ENCODE assay signal across 14 cellular contexts in the genomic region with DNA sequence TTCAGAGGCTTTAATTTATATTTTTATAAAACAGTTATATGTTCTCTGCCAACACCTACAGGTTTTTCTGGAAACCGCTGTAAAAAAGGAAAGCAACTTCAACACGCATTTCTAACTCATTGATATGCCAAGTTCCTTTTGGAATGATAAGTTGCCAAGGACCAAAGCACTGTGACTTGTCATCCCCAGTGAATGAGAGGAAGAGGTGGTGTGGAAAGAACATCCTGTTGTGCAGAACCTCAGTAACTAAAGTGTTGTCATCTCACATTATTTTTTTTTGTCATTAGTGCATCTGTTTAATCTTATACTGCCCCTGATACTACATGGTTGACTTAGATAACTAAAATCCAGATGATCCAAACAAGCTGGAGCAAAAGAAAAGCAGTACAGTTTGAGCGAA.
A peak's percentile ranks its signal among the peaks of the same experiment; 100 is the strongest.
DNase-seq lines count a peak whose midpoint lies in the region; ATAC-seq, FAIRE-seq and TF ChIP-seq lines count a peak whose summit lies in the region.
"Had no signal": no experiment of that assay in that cellular context is flagged by ENCODE, and none has a peak within 500 bp of the region (broad histone marks: within the 10 kb centered on the region; RNA-seq: fewer than 3 reads in every experiment).

No MANE protein-coding gene starts in this region.

- no peak overlapping the region for H4K8ac ChIP-seq in trophoblast cell (ENCODE audit: low read depth, low read length)

- H3K9ac ChIP-seq in HepG2 (ENCODE audit: insufficient read depth, low read depth, low read length) (no peak overlapping the region), endothelial cell of umbilical vein (replicated peaks; ENCODE audit: extremely low read depth, insufficient read depth, low read length) (no peak overlapping the region), trophoblast cell (ENCODE audit: low read length) (no peak overlapping the region), GM23248 (no peak overlapping the region)
- H3K9ac ChIP-seq: BLaER1 treated with 17β-estradiol and CSF1 and Interleukin-3, amounts not matched to agents 10 nM and 100 nM had no signal

- no peak for TF ChIP-seq RAD21 in HepG2 (CRISPR knock-in tag; IDR thresholded peaks at IDR 0.05)

- no peak overlapping the region for H4K12ac ChIP-seq in trophoblast cell (ENCODE audit: low read depth, low read length)

- H4K20me1 ChIP-seq in HepG2 (ENCODE audit: insufficient read depth, low read length) (no peaks in the 10 kb centered on the region), endothelial cell of umbilical vein (replicated peaks; ENCODE audit: control insufficient read depth, extremely low read depth, insufficient read depth, low read length) (no peaks in the 10 kb centered on the region), GM23248 (ENCODE audit: insufficient read depth) (no peaks in the 10 kb centered on the region)
- H4K20me1 ChIP-seq: BLaER1 treated with 17β-estradiol and CSF1 and Interleukin-3, amounts not matched to agents 10 nM and 100 nM had no signal

- no peak overlapping the region for H2BK5ac ChIP-seq in trophoblast cell (ENCODE audit: low read depth, low read length, poor library complexity)

- peak overlapping the region; percentile 82 for H2BK12ac ChIP-seq in trophoblast cell (ENCODE audit: low read length)

- CTCF ChIA-PET in HepG2 (lab: Yijun Ruan, JAX; ENCODE audit: low intra/inter-chr PET ratio, low total read pairs) (no interaction called here), endothelial cell of umbilical vein (lab: Charles Lee) (interaction anchor here (0.7 to 1.5 kb wide), 3 partner anchors 11 to 128 kb away, joined by 3 to 6 read pairs (median 4); no protein-coding TSS in a partner anchor)

- TF ChIP-seq EP300 in HepG2 (IDR thresholded peaks at IDR 0.05; ENCODE audit: low read depth in 2 of 2, low read length in 2 of 2) (no peak), HepG2 (CRISPR knock-in tag; IDR thresholded peaks at IDR 0.05; ENCODE audit: borderline replicate concordance) (no peak)

- intact Hi-C loops in HepG2 (cut with micrococcal nuclease; ENCODE audit: unreplicated experiment) (no loop called here), right lobe of liver (cut with DNase I) (no loop called here), endothelial cell of umbilical vein (cut with micrococcal nuclease) (no loop called here)

- FAIRE-seq in HepG2 (lab: Jason Lieb, UNC) = no peak
- FAIRE-seq in endothelial cell of umbilical vein (lab: Jason Lieb, UNC) = peak; percentile 43

- BruUV-seq in HepG2 (replicated peaks; lab: Mats Ljungman, UMichigan) (no TSS peak), endothelial cell of umbilical vein (replicated peaks; lab: Mats Ljungman, UMichigan) (no TSS peak)

- DNase-seq in HepG2 (ENCODE audit: low spot score) (no peak), right lobe of liver (no peak), endothelial cell of umbilical vein (ENCODE audit: low read depth, low spot score) (peak; percentile 65), trophoblast cell (no peak), GM23248 (no peak), middle frontal gyrus (ENCODE audit: extremely low spot score, low spot score) (no peak)
- DNase-seq: ACHN; Calu3; CD4-positive, CD25-positive, alpha-beta regulatory T cell; DMS 273 treated with DMSO at 0.1 percent for 48 hours; H9 had no signal

- dilution Hi-C loops in endothelial cell of umbilical vein (cut with MboI; ENCODE audit: extremely low pct_ligation_motif_present, low sequenced_read_pairs) = no loop called here

- H3K27me3 ChIP-seq in HepG2 (ENCODE audit: control insufficient read depth in 1 of 2, insufficient read depth in 2 of 2, low read length in 2 of 2) (no peaks in the 10 kb centered on the region; a peak in 1 of 5 replicates), right lobe of liver (no peaks in the 10 kb centered on the region), endothelial cell of umbilical vein (ENCODE audit: control insufficient read depth in 2 of 2, insufficient read depth in 2 of 2, low read length in 2 of 2) (no peaks in the 10 kb centered on the region), trophoblast cell (ENCODE audit: insufficient read depth, low read length) (no peaks in the 10 kb centered on the region), GM23248 (replicated peaks; ENCODE audit: insufficient read depth) (no peaks in the 10 kb centered on the region)
- H3K27me3 ChIP-seq: BLaER1 treated with 17β-estradiol and CSF1 and Interleukin-3, amounts not matched to agents 10 nM and 100 nM had no signal

- no peak overlapping the region for H3K14ac ChIP-seq in trophoblast cell (ENCODE audit: low read length)

- H3K27ac ChIP-seq in HepG2 (ENCODE audit: extremely low read length, insufficient read depth, low read length) (no peak overlapping the region), right lobe of liver (no peak overlapping the region), endothelial cell of umbilical vein (ENCODE audit: insufficient read depth, low read depth, low read length) (no peak overlapping the region), trophoblast cell (ENCODE audit: low read depth, low read length) (no peak overlapping the region), GM23248 (no peak overlapping the region)
- H3K27ac ChIP-seq: BLaER1 treated with 17β-estradiol and CSF1 and Interleukin-3, amounts not matched to agents 10 nM and 100 nM had no signal

- H3K79me2 ChIP-seq in HepG2 (ENCODE audit: insufficient read depth, low read length) (no peaks in the 10 kb centered on the region), endothelial cell of umbilical vein (ENCODE audit: control insufficient read depth, insufficient read depth, low read length) (no peaks in the 10 kb centered on the region), trophoblast cell (ENCODE audit: control insufficient read depth, insufficient read depth, low read length, poor library complexity) (peaks cover 4% of the 10 kb centered on the region), GM23248 (ENCODE audit: insufficient read depth) (no peaks in the 10 kb centered on the region)

- H3K9me3 ChIP-seq in HepG2 (ENCODE audit: low read length) (no peaks in the 10 kb centered on the region), right lobe of liver (no peaks in the 10 kb centered on the region), endothelial cell of umbilical vein (replicated peaks; ENCODE audit: control insufficient read depth, insufficient read depth, low read length) (no peaks in the 10 kb centered on the region), trophoblast cell (ENCODE audit: insufficient read depth, low read depth, low read length) (no peaks in the 10 kb centered on the region), GM23248 (ENCODE audit: low read depth) (no peaks in the 10 kb centered on the region)

- no peak overlapping the region for H4K91ac ChIP-seq in trophoblast cell (ENCODE audit: low read depth, low read length)

- no peak overlapping the region for H3K4me2 ChIP-seq in HepG2 (ENCODE audit: low read depth, low read length)
- peak overlapping the region; percentile 27 for H3K4me2 ChIP-seq in endothelial cell of umbilical vein (ENCODE audit: insufficient read depth, low read length)
- H3K4me2 ChIP-seq in trophoblast cell (ENCODE audit: low read length) = no peak overlapping the region
- no peak overlapping the region for H3K4me2 ChIP-seq in GM23248 (ENCODE audit: unreplicated experiment)
- H3K4me2 ChIP-seq: BLaER1 treated with 17β-estradiol and CSF1 and Interleukin-3, amounts not matched to agents 10 nM and 100 nM; GM23338 had no signal

- H3K4me3 ChIP-seq in HepG2 (replicated peaks in 1 of 3; ENCODE audit: insufficient read depth in 1 of 3, low read depth in 2 of 3, low read length in 3 of 3) (no peak overlapping the region), right lobe of liver (no peak overlapping the region), endothelial cell of umbilical vein (replicated peaks in 1 of 3; ENCODE audit: insufficient read depth in 1 of 3, low read depth in 1 of 3, low read length in 3 of 3) (no peak overlapping the region), trophoblast cell (ENCODE audit: low read depth, low read length) (no peak overlapping the region), GM23248 (no peak overlapping the region)
- H3K4me3 ChIP-seq: BLaER1 treated with 17β-estradiol and CSF1 and Interleukin-3, amounts not matched to agents 10 nM and 100 nM; GM23338 had no signal

- WGBS in HepG2 (ENCODE audit: low lambda C conversion rate) = 10% methylated on average over 3 of the region's 3 CpGs
- 90% methylated on average over 3 of the region's 3 CpGs for WGBS in right lobe of liver (ENCODE audit: insufficient coverage, low coverage, low lambda C conversion rate, missing lambda C conversion rate)
- WGBS in trophoblast cell (ENCODE audit: extremely low coverage, insufficient coverage, insufficient read length) = no CpG with 5 or more reads among the region's 3 CpGs
- 98% methylated on average over 3 of the region's 3 CpGs for WGBS in GM23248 (ENCODE audit: low coverage in 1 of 2, low lambda C conversion rate in 2 of 2, missing lambda C conversion rate in 2 of 2), 2 experiments

- ATAC-seq in HepG2 = no peak
- ATAC-seq in right lobe of liver = no peak
- no peak for ATAC-seq in GM19395 (IDR thresholded peaks at IDR 0.05; ENCODE audit: unreplicated experiment)
- ATAC-seq: GM23338 had no signal

- H3K4me1 ChIP-seq in HepG2 (ENCODE audit: insufficient read depth, low read length) (peaks cover 28% of the 10 kb centered on the region), right lobe of liver (no peaks in the 10 kb centered on the region), endothelial cell of umbilical vein (ENCODE audit: control insufficient read depth, extremely low read depth, insufficient read depth, low read length) (peaks cover 47% of the 10 kb centered on the region), trophoblast cell (ENCODE audit: control insufficient read depth in 1 of 2, insufficient read depth in 2 of 2, low read length in 2 of 2) (peaks cover 7 to 14% of the 10 kb centered on the region in 2 experiments), GM23248 (ENCODE audit: insufficient read depth) (peaks cover 18% of the 10 kb centered on the region)

- H3K18ac ChIP-seq in trophoblast cell (ENCODE audit: low read length) = no peak overlapping the region

- no peak overlapping the region for H2BK120ac ChIP-seq in trophoblast cell (ENCODE audit: insufficient read depth, low read length, poor library complexity)

- H3K9me1 ChIP-seq in endothelial cell of umbilical vein (replicated peaks; ENCODE audit: control insufficient read depth, extremely low read depth, insufficient read depth, low read length) = no peaks in the 10 kb centered on the region

- peaks cover 8% of the 10 kb centered on the region for H3K79me1 ChIP-seq in trophoblast cell (ENCODE audit: low read length)

- in situ Hi-C loops in HepG2 (cut with HindIII; ENCODE audit: extremely low pct_ligation_motif_present, low pct_unique_long_range_greater_than_20kb) = no loop called here
- in situ Hi-C loops in GM23248 (cut with MboI) = no loop called here

- TF ChIP-seq POLR2A in HepG2 (IDR thresholded peaks at IDR 0.05; ENCODE audit: insufficient read depth in 1 of 2, low read depth in 2 of 2, low read length in 2 of 2) = no peak
- no peak for TF ChIP-seq POLR2A in right lobe of liver (IDR thresholded peaks at IDR 0.05)
- TF ChIP-seq POLR2A in endothelial cell of umbilical vein (IDR thresholded peaks at IDR 0.05; ENCODE audit: low read depth, low read length) = no peak

- no peaks in the 10 kb centered on the region for H3F3A ChIP-seq in GM23248 (ENCODE audit: insufficient read depth)

- no peak overlapping the region for H3K23ac ChIP-seq in trophoblast cell (ENCODE audit: low read length)

- H2AFZ ChIP-seq in HepG2 (ENCODE audit: low read length) = peak overlapping the region; percentile 51
- H2AFZ ChIP-seq in endothelial cell of umbilical vein (ENCODE audit: low read depth, low read length) = peak overlapping the region; percentile 58
- no peak overlapping the region for H2AFZ ChIP-seq in trophoblast cell (ENCODE audit: insufficient read depth, low read length, poor library complexity)
- no peak overlapping the region for H2AFZ ChIP-seq in GM23248
- H2AFZ ChIP-seq: GM23338 had no signal

- no peak overlapping the region for H3K4ac ChIP-seq in trophoblast cell (ENCODE audit: low read depth, low read length)

- no peak overlapping the region for H2AK5ac ChIP-seq in trophoblast cell (ENCODE audit: low read length)

- TF ChIP-seq CTCF in HepG2 (CRISPR knock-in tag; IDR thresholded peaks at IDR 0.05) = no peak
- no peak for TF ChIP-seq CTCF in right lobe of liver (IDR thresholded peaks at IDR 0.05)
- TF ChIP-seq CTCF in endothelial cell of umbilical vein (IDR thresholded peaks at IDR 0.05; ENCODE audit: extremely low read depth in 1 of 2, insufficient read depth in 1 of 2, low read depth in 1 of 2, low read length in 2 of 2) = no peak

- no peaks in the 10 kb centered on the region for H3K9me2 ChIP-seq in GM23248 (ENCODE audit: insufficient read depth)

- H3K36me3 ChIP-seq in HepG2 (replicated peaks in 1 of 2; ENCODE audit: control insufficient read depth in 1 of 2, insufficient read depth in 2 of 2, low read length in 2 of 2) (no peaks in the 10 kb centered on the region), right lobe of liver (no peaks in the 10 kb centered on the region), endothelial cell of umbilical vein (ENCODE audit: control insufficient read depth in 2 of 2, extremely low read depth in 1 of 2, insufficient read depth in 2 of 2, low read length in 2 of 2) (no peaks in the 10 kb centered on the region), trophoblast cell (ENCODE audit: control insufficient read depth in 1 of 2, insufficient read depth in 2 of 2, low read length in 2 of 2) (no peaks in the 10 kb centered on the region), GM23248 (ENCODE audit: low read depth) (no peaks in the 10 kb centered on the region)
- H3K36me3 ChIP-seq: BLaER1 treated with 17β-estradiol and CSF1 and Interleukin-3, amounts not matched to agents 10 nM and 100 nM had no signal

- POLR2A ChIA-PET in HepG2 (lab: Yijun Ruan, JAX) (no interaction called here), endothelial cell of umbilical vein (lab: Charles Lee) (no interaction called here)

Comparison
In these comparisons a context has a peak if more than half of its experiments do, and no peak if none do; other contexts are left out.
1. H2AFZ ChIP-seq: peak in HepG2 (single experiment) and endothelial cell of umbilical vein (single experiment); none in trophoblast cell (single experiment) and GM23248 (single experiment).